ENCODE assay signal across 15 cellular contexts in the genomic region with DNA sequence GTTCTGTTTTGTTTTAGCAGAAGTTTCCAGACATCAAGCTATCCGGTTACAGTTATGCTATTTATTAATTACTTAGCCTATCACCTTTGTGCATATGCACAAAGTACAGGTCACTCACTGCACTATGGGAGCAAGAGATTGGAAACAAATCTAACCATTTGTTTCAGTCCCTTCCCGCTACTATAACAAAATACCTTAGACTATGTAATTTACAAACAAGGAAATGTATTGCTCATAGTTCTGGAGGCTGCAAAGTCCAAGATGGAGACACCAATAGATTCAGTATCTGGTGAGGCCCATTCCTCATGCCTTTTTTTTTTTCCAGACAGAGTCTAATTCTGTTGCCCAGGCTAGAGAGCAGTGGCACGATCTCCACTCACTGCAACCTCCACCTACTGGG. TPM values are rescaled to one million over a fixed set of nuclear protein-coding genes. Genes with fewer than 3 reads are reported as not detected.
DNase-seq lines count a peak whose midpoint lies in the region; ATAC-seq and TF ChIP-seq lines count a peak whose summit lies in the region.
"Had no signal": no experiment of that assay in that cellular context is flagged by ENCODE, and none has a peak within 500 bp of the region (broad histone marks: within the 10 kb centered on the region; RNA-seq: fewer than 3 reads in every experiment).

No MANE protein-coding gene starts in this region.

- WGBS in gastroesophageal sphincter (ENCODE audit: low coverage in 1 of 2), 2 donors = 59 to 95% methylated on average over 3 of the region's 3 CpGs

- peaks cover under 1% of the 10 kb centered on the region for H3K36me3 Mint-ChIP-seq in activated T-helper 2 cell treated with anti-CD3 and anti-CD28 coated beads, Interferon-gamma antibody, Interleukin-2, Interleukin-4, amounts not matched to agents 10 μg/mL and 5 μg/mL and 100 μg/mL, durations not matched to agents 14 hours and 24 hours and 36 hours (ENCODE audit: low read depth)
- H3K36me3 Mint-ChIP-seq in osteocyte (ENCODE audit: unreplicated experiment) = no peaks in the 10 kb centered on the region
- H3K36me3 Mint-ChIP-seq: CD4-positive, CD25-positive, alpha-beta regulatory T cell; CD8-positive, alpha-beta memory T cell had no signal

- H3K27ac ChIP-seq in gastroesophageal sphincter (peak overlapping the region in 3 of 4 donors; percentile 72 to 84 (median 81)), uterus (peak overlapping the region; percentile 66 to 83)
- H3K27ac ChIP-seq: HL-60 had no signal

- peaks cover 2% of the 10 kb centered on the region for H3K27me3 Mint-ChIP-seq in activated T-helper 2 cell treated with anti-CD3 and anti-CD28 coated beads, Interferon-gamma antibody, Interleukin-2, Interleukin-4, amounts not matched to agents 10 μg/mL and 5 μg/mL and 100 μg/mL, durations not matched to agents 14 hours and 24 hours and 36 hours (ENCODE audit: low read depth)
- H3K27me3 Mint-ChIP-seq in osteocyte (ENCODE audit: unreplicated experiment) = no peaks in the 10 kb centered on the region

- no peak for ATAC-seq in gastroesophageal sphincter
- ATAC-seq: GM23338 had no signal

- no peak overlapping the region for H3K4me3 Mint-ChIP-seq in activated T-helper 2 cell treated with anti-CD3 and anti-CD28 coated beads, Interferon-gamma antibody, Interleukin-2, Interleukin-4, amounts not matched to agents 10 μg/mL and 5 μg/mL and 100 μg/mL, durations not matched to agents 14 hours and 24 hours and 36 hours (ENCODE audit: low read depth)
- H3K4me3 Mint-ChIP-seq in osteocyte (ENCODE audit: unreplicated experiment) = no peak overlapping the region
- H3K4me3 Mint-ChIP-seq: CD4-positive, CD25-positive, alpha-beta regulatory T cell; CD8-positive, alpha-beta memory T cell; GM23338 had no signal

- H3K27me3 ChIP-seq in gastroesophageal sphincter (no peaks in the 10 kb centered on the region), uterus (no peaks in the 10 kb centered on the region)
- H3K27me3 ChIP-seq: BE2C had no signal

- H3K9me3 Mint-ChIP-seq in activated T-helper 2 cell treated with anti-CD3 and anti-CD28 coated beads, Interferon-gamma antibody, Interleukin-2, Interleukin-4, amounts not matched to agents 10 μg/mL and 5 μg/mL and 100 μg/mL, durations not matched to agents 14 hours and 24 hours and 36 hours = no peaks in the 10 kb centered on the region
- H3K9me3 Mint-ChIP-seq in osteocyte (ENCODE audit: unreplicated experiment) = no peaks in the 10 kb centered on the region
- H3K9me3 Mint-ChIP-seq: CD4-positive, CD25-positive, alpha-beta regulatory T cell; CD8-positive, alpha-beta memory T cell; GM23338; HFFc6 had no signal

- TF ChIP-seq POLR2A in gastroesophageal sphincter (IDR thresholded peaks at IDR 0.05) (no peak), uterus (IDR thresholded peaks at IDR 0.05) (no peak)

- H3K36me3 ChIP-seq in gastroesophageal sphincter = no peaks in the 10 kb centered on the region
- H3K36me3 ChIP-seq in uterus = no peaks in the 10 kb centered on the region
- H3K36me3 ChIP-seq: BE2C had no signal

- no peak for TF ChIP-seq EP300 in gastroesophageal sphincter (IDR thresholded peaks at IDR 0.05)

- no peak for DNase-seq in activated T-helper 2 cell treated with anti-CD3 and anti-CD28 coated beads, Interferon-gamma antibody, Interleukin-2, Interleukin-4, amounts not matched to agents 10 μg/mL and 5 μg/mL and 100 μg/mL, durations not matched to agents 14 hours and 24 hours and 36 hours (ENCODE audit: low spot score)
- DNase-seq in osteocyte (ENCODE audit: extremely low spot score, unreplicated experiment) (no peak), uterus (no peak), SKM-1 (lab: John Stamatoyannopoulos, UW; ENCODE audit: unreplicated experiment) (no peak), LoVo (ENCODE audit: low spot score) (no peak), dermis blood vessel endothelial cell (no peak)
- DNase-seq: ACHN; BE2C; CD4-positive, CD25-positive, alpha-beta regulatory T cell; CD8-positive, alpha-beta memory T cell; COR-L47; HFFc6 had no signal

- peaks cover 12% of the 10 kb centered on the region for H3K4me1 Mint-ChIP-seq in activated T-helper 2 cell treated with anti-CD3 and anti-CD28 coated beads, Interferon-gamma antibody, Interleukin-2, Interleukin-4, amounts not matched to agents 10 μg/mL and 5 μg/mL and 100 μg/mL, durations not matched to agents 14 hours and 24 hours and 36 hours (ENCODE audit: low read depth)
- peaks cover 50% of the 10 kb centered on the region for H3K4me1 Mint-ChIP-seq in osteocyte (ENCODE audit: unreplicated experiment)
- H3K4me1 Mint-ChIP-seq: CD4-positive, CD25-positive, alpha-beta regulatory T cell had no signal

- H3K27ac Mint-ChIP-seq in activated T-helper 2 cell treated with anti-CD3 and anti-CD28 coated beads, Interferon-gamma antibody, Interleukin-2, Interleukin-4, amounts not matched to agents 10 μg/mL and 5 μg/mL and 100 μg/mL, durations not matched to agents 14 hours and 24 hours and 36 hours = peak overlapping the region; percentile 28
- peak overlapping the region; percentile 91 for H3K27ac Mint-ChIP-seq in osteocyte (ENCODE audit: unreplicated experiment)
- H3K27ac Mint-ChIP-seq: CD4-positive, CD25-positive, alpha-beta regulatory T cell; CD8-positive, alpha-beta memory T cell; GM23338; HFFc6 had no signal

- no peak for TF ChIP-seq CTCF in gastroesophageal sphincter (IDR thresholded peaks at IDR 0.05)
- no peak for TF ChIP-seq CTCF in osteocyte (IDR thresholded peaks at IDR 0.05)
- no peak for TF ChIP-seq CTCF in uterus (IDR thresholded peaks at IDR 0.05)

- H3K4me3 ChIP-seq in gastroesophageal sphincter (no peak overlapping the region), uterus (no peak overlapping the region)
- H3K4me3 ChIP-seq: GM23338 had no signal

- H3K9me3 ChIP-seq in gastroesophageal sphincter (no peaks in the 10 kb centered on the region), uterus (no peaks in the 10 kb centered on the region)
- H3K9me3 ChIP-seq: BE2C had no signal

- H3K4me1 ChIP-seq in gastroesophageal sphincter (peaks cover 5 to 42% (median 13%) of the 10 kb centered on the region in 3 donors), uterus (no peaks in the 10 kb centered on the region)
- H3K4me1 ChIP-seq: BE2C had no signal

- intact Hi-C loops in activated T-helper 2 cell treated with anti-CD3 and anti-CD28 coated beads, Interferon-gamma antibody, Interleukin-2, Interleukin-4, amounts not matched to agents 10 μg/mL and 5 μg/mL and 100 μg/mL, durations not matched to agents 14 hours and 24 hours and 36 hours (cut with micrococcal nuclease) = loop anchor here (2.0 to 5.0 kb wide), 2 partner anchors 16 to 34 kb away; a partner anchor contains a TSS
- intact Hi-C loops in uterus (cut with DNase I; ENCODE audit: low total_unique reads) = no loop called here

RNA-seq across cellular contexts. Expression of a gene that starts 35.1 kb away (rescaled TPM):
- total RNA-seq in activated T-helper 2 cell treated with anti-CD3 and anti-CD28 coated beads, Interferon-gamma antibody, Interleukin-2, Interleukin-4, amounts not matched to agents 10 μg/mL and 5 μg/mL and 100 μg/mL, durations not matched to agents 14 hours and 24 hours and 36 hours = 22.1 and 22.7 TPM in 2 replicates
- total RNA-seq in gastroesophageal sphincter (10 to 100 TPM; 49.3 to 80.2 (median 57.7) TPM), osteocyte (58.4 and 65.3 TPM in 2 replicates), uterus (10 to 100 TPM; 15.1 to 50.8 (median 30.0) TPM), dermis blood vessel endothelial cell (39.7 and 53.3 TPM in 2 replicates)
